9 cellular contexts compared by ENCODE assay signal in the genomic region with DNA sequence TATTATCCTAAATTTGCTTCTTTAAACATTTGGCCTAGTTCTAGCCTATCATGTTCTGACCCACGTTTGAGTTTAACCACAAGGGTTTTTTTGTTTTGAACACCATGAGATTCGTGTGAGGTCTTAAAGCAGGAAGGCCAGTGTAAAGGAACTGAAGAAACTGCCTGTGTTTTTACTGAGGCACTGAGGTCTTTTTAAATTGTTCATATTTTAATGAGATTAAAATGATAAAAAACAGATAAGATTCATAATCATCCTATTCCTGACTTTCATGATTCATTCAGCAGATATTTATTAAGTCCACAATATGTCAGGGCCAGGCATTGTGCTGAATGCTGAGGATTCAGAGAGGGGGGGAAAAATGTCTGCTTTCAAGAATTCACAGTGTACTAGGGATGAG. TPM values are rescaled to one million over a fixed set of nuclear protein-coding genes. Genes with fewer than 3 reads are reported as not detected.
DNase-seq lines count a peak whose midpoint lies in the region; ATAC-seq, FAIRE-seq and TF ChIP-seq lines count a peak whose summit lies in the region.
"Had no signal": no experiment of that assay in that cellular context is flagged by ENCODE, and none has a peak within 500 bp of the region (broad histone marks: within the 10 kb centered on the region; RNA-seq: fewer than 3 reads in every experiment).

No MANE protein-coding gene starts in this region.

- peak overlapping the region; percentile 87 for H3K9ac ChIP-seq in Karpas-422 (ENCODE audit: low read length)
- peak overlapping the region; percentile 35; the same call in 1 of the 2 replicates for H3K9ac ChIP-seq in GM12878 (ENCODE audit: control insufficient read depth, insufficient read depth, low read length)

- DNase-seq in Karpas-422 (peak; percentile 40), GM12878 (ENCODE audit: low read depth, low spot score) (no peak), COLO668 (lab: John Stamatoyannopoulos, UW; ENCODE audit: unreplicated experiment) (no peak)
- no peak for DNase-seq in stimulated activated CD4-positive, alpha-beta T cell treated with anti-CD3 and anti-CD28 coated beads, Interleukin-2, amount 100 ng/mL, for 24 hours
- DNase-seq: stimulated activated CD8-positive, alpha-beta memory T cell treated with anti-CD3 and anti-CD28 coated beads, Interleukin-4, amount 100 ng/mL, for 48 hours had no signal

- RAD21 ChIA-PET in GM12878 (lab: Charles Lee; ENCODE audit: unreplicated experiment), result no interaction called here

- H3K27me3 ChIP-seq in Karpas-422 (ENCODE audit: low read length) (no peaks in the 10 kb centered on the region), GM12878 (replicated peaks in 1 of 2; ENCODE audit: control insufficient read depth in 2 of 2, insufficient read depth in 2 of 2, low read length in 1 of 2) (peaks cover 2 to 4% of the 10 kb centered on the region in 2 experiments; a peak in 1 of 4 replicates), neutrophil (peaks cover 3% of the 10 kb centered on the region)

- H3K4me2 ChIP-seq in Karpas-422 (ENCODE audit: low read depth, low read length, poor library complexity, severe bottlenecking) (peak overlapping the region; percentile 87), GM12878 (ENCODE audit: control insufficient read depth, insufficient read depth) (peak overlapping the region; percentile 64)

- H3K4me3 ChIP-seq in Karpas-422 (ENCODE audit: low read length), result peak overlapping the region; percentile 91
- peak overlapping the region; percentile 70; the same call in 1 of the 2 replicates for H3K4me3 ChIP-seq in GM12878
- no peak overlapping the region for H3K4me3 ChIP-seq in neutrophil (ENCODE audit: low read depth in 1 of 2, low read length in 1 of 2)

- WGBS in GM12878 (ENCODE audit: insufficient coverage, insufficient replicate concordance, low lambda C conversion rate, missing lambda C conversion rate), result 0% methylated on average over 2 of the region's 2 CpGs

- CTCF ChIA-PET in GM12878 (lab: Yijun Ruan, JAX), result interaction anchor here (1.0 kb wide), 1 partner anchor 264 kb away, joined by 3 read pairs; no protein-coding TSS in a partner anchor

- TF ChIP-seq CTCF in GM12878 (IDR thresholded peaks at IDR 0.05 in 2 of 3, conservative IDR thresholded peaks at IDR 0.05 in 1 of 3; ENCODE audit: control insufficient read depth in 2 of 3, extremely low read depth in 1 of 3, insufficient read depth in 1 of 3, low read depth in 3 of 3, low read length in 3 of 3) (no peak), neutrophil (IDR thresholded peaks at IDR 0.05) (no peak)

- in situ Hi-C loops in GM12878 (cut with MboI), result no loop called here

- intact Hi-C loops in GM12878 (cut with micrococcal nuclease; ENCODE audit: unreplicated experiment), result no loop called here

- ATAC-seq in GM18858 (IDR thresholded peaks at IDR 0.05; ENCODE audit: unreplicated experiment) (peak; percentile 35), GM12878 (peak; percentile 27), HG02763 (IDR thresholded peaks at IDR 0.05; ENCODE audit: unreplicated experiment) (no peak), HG02571 (IDR thresholded peaks at IDR 0.05; ENCODE audit: unreplicated experiment) (no peak)

- H3K9me2 ChIP-seq in Karpas-422 (replicated peaks; ENCODE audit: insufficient read depth, low read length), result no peaks in the 10 kb centered on the region

- H4K20me1 ChIP-seq in Karpas-422 (ENCODE audit: insufficient read depth, low read depth, low read length) (peaks cover 3% of the 10 kb centered on the region; the same call in 1 of the 2 replicates), GM12878 (ENCODE audit: control insufficient read depth, insufficient read depth) (no peaks in the 10 kb centered on the region)

- no peak for TF ChIP-seq RAD21 in GM12878 (IDR thresholded peaks at IDR 0.05; ENCODE audit: insufficient read depth, low read depth, low read length)

- H3K36me3 ChIP-seq in Karpas-422 (ENCODE audit: insufficient read depth, low read length) (no peaks in the 10 kb centered on the region), GM12878 (ENCODE audit: control insufficient read depth in 2 of 2, insufficient read depth in 2 of 2, low read length in 1 of 2) (no peaks in the 10 kb centered on the region), neutrophil (no peaks in the 10 kb centered on the region)

- H3K79me2 ChIP-seq in Karpas-422 (ENCODE audit: low read length) (peaks cover 78% of the 10 kb centered on the region), GM12878 (ENCODE audit: control insufficient read depth, insufficient read depth, low read length) (peaks cover 59% of the 10 kb centered on the region)

- no TSS peak for BruUV-seq in GM12878 (replicated peaks; lab: Mats Ljungman, UMichigan)

- H3K9me3 ChIP-seq in Karpas-422 (ENCODE audit: low read length) (no peaks in the 10 kb centered on the region), GM12878 (replicated peaks; ENCODE audit: control insufficient read depth, insufficient read depth, low read length) (no peaks in the 10 kb centered on the region; the same call in 1 of the 3 replicates), neutrophil (no peaks in the 10 kb centered on the region)

- POLR2A ChIA-PET in GM12878 (lab: Charles Lee), result no interaction called here

- SMC1A ChIA-PET in GM12878 (lab: Charles Lee; ENCODE audit: uncharacterized antibody, unreplicated experiment), result interaction anchor here (0.9 kb wide), 1 partner anchor 10 kb away, joined by 3 read pairs; no protein-coding TSS in a partner anchor

- no peak for TF ChIP-seq POLR2A in GM12878 (IDR thresholded peaks at IDR 0.05; ENCODE audit: low read depth, low read length)

- H3K4me1 ChIP-seq in Karpas-422 (ENCODE audit: low read length), result peaks cover 53% of the 10 kb centered on the region
- H3K4me1 ChIP-seq in GM12878 (ENCODE audit: control insufficient read depth, insufficient read depth, low read length), result no peaks in the 10 kb centered on the region
- peaks cover 50 to 70% of the 10 kb centered on the region in 2 experiments for H3K4me1 ChIP-seq in neutrophil (ENCODE audit: control insufficient read depth in 1 of 2, insufficient read depth in 1 of 2, low read depth in 1 of 2, low read length in 1 of 2)

- H2AFZ ChIP-seq in Karpas-422 (ENCODE audit: low read length), result no peak overlapping the region
- no peak overlapping the region for H2AFZ ChIP-seq in GM12878 (ENCODE audit: control insufficient read depth, low read depth, low read length)

- no peak for FAIRE-seq in GM12878 (lab: Jason Lieb, UNC)

- H3K27ac ChIP-seq in Karpas-422 (ENCODE audit: low read length) (0 out of 2 replicates have a peak overlapping the region, but pooled peaks have one; percentile 75), GM12878 (ENCODE audit: control insufficient read depth, insufficient read depth) (peak overlapping the region; percentile 67), neutrophil (peak overlapping the region; percentile 31)

- no peak for TF ChIP-seq EP300 in GM12878 (IDR thresholded peaks at IDR 0.05; ENCODE audit: borderline replicate concordance in 1 of 2, control insufficient read depth in 1 of 2, low read depth in 2 of 2, low read length in 2 of 2)

TF ChIP-seq in GM12878, 131 proteins besides CTCF, POLR2A, EP300 and RAD21:
- TF ChIP-seq ATF7 (IDR thresholded peaks at IDR 0.05; ENCODE audit: low read depth), result 0 out of 2 replicates have a peak, but pooled peaks have one; percentile 24
- no peak for TF ChIP-seq SIN3A (IDR thresholded peaks at IDR 0.05; ENCODE audit: low read depth, low read length)
- peak; percentile 65 for TF ChIP-seq RUNX3 (IDR thresholded peaks at IDR 0.05; ENCODE audit: low read length)

RNA-seq across cellular contexts. Expression of gene RPS6KA3, which starts 3.2 kb away (rescaled TPM):
- 22.8 and 35.0 TPM in 2 replicates for total RNA-seq in Karpas-422 (2014; rRNA removed; shearing (Covaris generic); ENCODE audit: low replicate concordance)
- total RNA-seq in GM12878 (2013; cell fraction: nucleolus; rRNA removed), result 35.9 and 36.5 TPM in 2 replicates
- total RNA-seq in GM12878 (2014; rRNA removed) (15.9 and 17.8 TPM in 2 replicates), GM12878 (2014; rRNA removed; fragmentation: Illumina TruSeq; extraction: Trizol) (19.6 and 19.9 TPM in 2 replicates), GM12878 (2021) (17.7 and 20.9 TPM in 2 replicates)
- 6.1 TPM for polyA plus RNA-seq in GM12878 (2011; ENCODE audit: low read depth)
- polyA plus RNA-seq in GM12878 (2011; rRNA removed) (35.6 and 50.8 TPM in 2 replicates), GM12878 (2014; fragmentation: Illumina TruSeq; extraction: Trizol) (20.3 and 26.7 TPM in 2 replicates), GM12878 (2014; fragmentation: Nextera tagmentation; extraction: Ambion mirVana) (1 to 10 TPM; 5.2 to 9.1 TPM), GM12878 (2014; rRNA removed) (12.6 and 15.7 TPM in 2 replicates), GM12878 (2016; fragmentation: Nextera tagmentation; extraction: Ambion mirVana) (1 to 10 TPM; 2.8 to 3.1 TPM)
- 19.7 and 19.9 TPM in 2 replicates for polyA plus RNA-seq in GM12878 (2011; cell fraction: cytosol; rRNA removed)
- polyA plus RNA-seq in GM12878 (2011; cell fraction: nucleus; rRNA removed), result 14.2 and 17.2 TPM in 2 replicates
- polyA plus RNA-seq in GM12878 (2012), result 9.3 and 12.8 TPM in 2 replicates
- polyA minus RNA-seq in GM12878 (2011; rRNA and poly(A)+ RNA removed), result 39.8 and 58.8 TPM in 2 replicates
- polyA minus RNA-seq in GM12878 (2011; cell fraction: cytosol; rRNA and poly(A)+ RNA removed), result 16.7 TPM in 2 replicates
- polyA minus RNA-seq in GM12878 (2011; cell fraction: nucleus; rRNA and poly(A)+ RNA removed), result 5.7 and 9.7 TPM in 2 replicates

Comparison
In these comparisons a context has a peak if more than half of its experiments do, and no peak if none do; other contexts are left out.
1. ATAC-seq: peak in GM18858 (single experiment) and GM12878 (single experiment); none in HG02763 (single experiment) and HG02571 (single experiment).
2. H3K4me3 ChIP-seq: peak in Karpas-422 (single experiment) and GM12878 (single experiment); none in neutrophil (0 of 2).
3. Peak in every context shown above with its lines, with median percentiles within 50 percentile points of each other: H3K27ac ChIP-seq.